ENCODE assay signal across 2 cellular contexts in the genomic region with DNA sequence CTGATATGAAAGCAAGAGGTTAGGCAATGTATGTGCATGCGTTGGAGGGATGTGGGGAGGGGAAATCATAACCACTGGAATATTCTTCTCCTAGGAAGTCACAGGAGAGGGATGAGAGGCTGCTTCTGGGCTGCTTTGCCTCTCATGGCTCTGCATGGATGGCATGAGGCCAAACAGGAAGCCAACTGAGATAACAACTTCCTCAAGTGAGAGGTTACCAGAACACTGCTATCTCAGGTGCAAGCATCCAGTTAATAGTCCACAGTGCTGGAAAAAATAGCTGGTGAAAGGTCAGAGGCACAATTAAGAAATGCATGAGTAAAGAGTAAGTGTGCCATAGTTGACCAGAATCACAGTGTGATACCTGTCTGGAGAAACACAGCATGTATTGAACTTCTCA.
TF ChIP-seq lines count a peak whose summit lies in the region.

No MANE protein-coding gene starts in this region.

TF ChIP-seq in SK-N-SH treated with all-trans-retinoic acid at 6 μM for 48 hours, 23 proteins besides CTCF, POLR2A, EP300 and RAD21 (continued from another document):
- TF ChIP-seq, protein P1, sequence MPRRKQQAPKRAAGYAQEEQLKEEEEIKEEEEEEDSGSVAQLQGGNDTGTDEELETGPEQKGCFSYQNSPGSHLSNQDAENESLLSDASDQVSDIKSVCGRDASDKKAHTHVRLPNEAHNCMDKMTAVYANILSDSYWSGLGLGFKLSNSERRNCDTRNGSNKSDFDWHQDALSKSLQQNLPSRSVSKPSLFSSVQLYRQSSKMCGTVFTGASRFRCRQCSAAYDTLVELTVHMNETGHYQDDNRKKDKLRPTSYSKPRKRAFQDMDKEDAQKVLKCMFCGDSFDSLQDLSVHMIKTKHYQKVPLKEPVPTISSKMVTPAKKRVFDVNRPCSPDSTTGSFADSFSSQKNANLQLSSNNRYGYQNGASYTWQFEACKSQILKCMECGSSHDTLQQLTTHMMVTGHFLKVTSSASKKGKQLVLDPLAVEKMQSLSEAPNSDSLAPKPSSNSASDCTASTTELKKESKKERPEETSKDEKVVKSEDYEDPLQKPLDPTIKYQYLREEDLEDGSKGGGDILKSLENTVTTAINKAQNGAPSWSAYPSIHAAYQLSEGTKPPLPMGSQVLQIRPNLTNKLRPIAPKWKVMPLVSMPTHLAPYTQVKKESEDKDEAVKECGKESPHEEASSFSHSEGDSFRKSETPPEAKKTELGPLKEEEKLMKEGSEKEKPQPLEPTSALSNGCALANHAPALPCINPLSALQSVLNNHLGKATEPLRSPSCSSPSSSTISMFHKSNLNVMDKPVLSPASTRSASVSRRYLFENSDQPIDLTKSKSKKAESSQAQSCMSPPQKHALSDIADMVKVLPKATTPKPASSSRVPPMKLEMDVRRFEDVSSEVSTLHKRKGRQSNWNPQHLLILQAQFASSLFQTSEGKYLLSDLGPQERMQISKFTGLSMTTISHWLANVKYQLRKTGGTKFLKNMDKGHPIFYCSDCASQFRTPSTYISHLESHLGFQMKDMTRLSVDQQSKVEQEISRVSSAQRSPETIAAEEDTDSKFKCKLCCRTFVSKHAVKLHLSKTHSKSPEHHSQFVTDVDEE (CRISPR knock-in tag; IDR thresholded peaks at IDR 0.05) = no peak
- TF ChIP-seq OSR1 (CRISPR knock-in tag; IDR thresholded peaks at IDR 0.05) = no peak
- no peak for TF ChIP-seq ARNTL (CRISPR knock-in tag; IDR thresholded peaks at IDR 0.05; ENCODE audit: borderline replicate concordance, low read depth)

TF ChIP-seq in WTC11, 78 proteins besides CTCF, POLR2A, EP300 and RAD21 (continued from another document):
- TF ChIP-seq, protein P2, sequence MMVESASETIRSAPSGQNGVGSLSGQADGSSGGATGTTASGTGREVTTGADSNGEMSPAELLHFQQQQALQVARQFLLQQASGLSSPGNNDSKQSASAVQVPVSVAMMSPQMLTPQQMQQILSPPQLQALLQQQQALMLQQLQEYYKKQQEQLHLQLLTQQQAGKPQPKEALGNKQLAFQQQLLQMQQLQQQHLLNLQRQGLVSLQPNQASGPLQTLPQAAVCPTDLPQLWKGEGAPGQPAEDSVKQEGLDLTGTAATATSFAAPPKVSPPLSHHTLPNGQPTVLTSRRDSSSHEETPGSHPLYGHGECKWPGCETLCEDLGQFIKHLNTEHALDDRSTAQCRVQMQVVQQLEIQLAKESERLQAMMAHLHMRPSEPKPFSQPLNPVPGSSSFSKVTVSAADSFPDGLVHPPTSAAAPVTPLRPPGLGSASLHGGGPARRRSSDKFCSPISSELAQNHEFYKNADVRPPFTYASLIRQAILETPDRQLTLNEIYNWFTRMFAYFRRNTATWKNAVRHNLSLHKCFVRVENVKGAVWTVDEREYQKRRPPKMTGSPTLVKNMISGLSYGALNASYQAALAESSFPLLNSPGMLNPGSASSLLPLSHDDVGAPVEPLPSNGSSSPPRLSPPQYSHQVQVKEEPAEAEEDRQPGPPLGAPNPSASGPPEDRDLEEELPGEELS (CRISPR knock-in tag; IDR thresholded peaks at IDR 0.05) = no peak
- TF ChIP-seq, protein P3, sequence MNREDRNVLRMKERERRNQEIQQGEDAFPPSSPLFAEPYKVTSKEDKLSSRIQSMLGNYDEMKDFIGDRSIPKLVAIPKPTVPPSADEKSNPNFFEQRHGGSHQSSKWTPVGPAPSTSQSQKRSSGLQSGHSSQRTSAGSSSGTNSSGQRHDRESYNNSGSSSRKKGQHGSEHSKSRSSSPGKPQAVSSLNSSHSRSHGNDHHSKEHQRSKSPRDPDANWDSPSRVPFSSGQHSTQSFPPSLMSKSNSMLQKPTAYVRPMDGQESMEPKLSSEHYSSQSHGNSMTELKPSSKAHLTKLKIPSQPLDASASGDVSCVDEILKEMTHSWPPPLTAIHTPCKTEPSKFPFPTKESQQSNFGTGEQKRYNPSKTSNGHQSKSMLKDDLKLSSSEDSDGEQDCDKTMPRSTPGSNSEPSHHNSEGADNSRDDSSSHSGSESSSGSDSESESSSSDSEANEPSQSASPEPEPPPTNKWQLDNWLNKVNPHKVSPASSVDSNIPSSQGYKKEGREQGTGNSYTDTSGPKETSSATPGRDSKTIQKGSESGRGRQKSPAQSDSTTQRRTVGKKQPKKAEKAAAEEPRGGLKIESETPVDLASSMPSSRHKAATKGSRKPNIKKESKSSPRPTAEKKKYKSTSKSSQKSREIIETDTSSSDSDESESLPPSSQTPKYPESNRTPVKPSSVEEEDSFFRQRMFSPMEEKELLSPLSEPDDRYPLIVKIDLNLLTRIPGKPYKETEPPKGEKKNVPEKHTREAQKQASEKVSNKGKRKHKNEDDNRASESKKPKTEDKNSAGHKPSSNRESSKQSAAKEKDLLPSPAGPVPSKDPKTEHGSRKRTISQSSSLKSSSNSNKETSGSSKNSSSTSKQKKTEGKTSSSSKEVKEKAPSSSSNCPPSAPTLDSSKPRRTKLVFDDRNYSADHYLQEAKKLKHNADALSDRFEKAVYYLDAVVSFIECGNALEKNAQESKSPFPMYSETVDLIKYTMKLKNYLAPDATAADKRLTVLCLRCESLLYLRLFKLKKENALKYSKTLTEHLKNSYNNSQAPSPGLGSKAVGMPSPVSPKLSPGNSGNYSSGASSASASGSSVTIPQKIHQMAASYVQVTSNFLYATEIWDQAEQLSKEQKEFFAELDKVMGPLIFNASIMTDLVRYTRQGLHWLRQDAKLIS (CRISPR knock-in tag; IDR thresholded peaks at IDR 0.05; ENCODE audit: borderline replicate concordance) = no peak
- TF ChIP-seq ZNF317 (CRISPR knock-in tag; IDR thresholded peaks at IDR 0.05; ENCODE audit: borderline replicate concordance, low read depth) = no peak
